ENCODE assay signal across 8 cellular contexts in the genomic region with DNA sequence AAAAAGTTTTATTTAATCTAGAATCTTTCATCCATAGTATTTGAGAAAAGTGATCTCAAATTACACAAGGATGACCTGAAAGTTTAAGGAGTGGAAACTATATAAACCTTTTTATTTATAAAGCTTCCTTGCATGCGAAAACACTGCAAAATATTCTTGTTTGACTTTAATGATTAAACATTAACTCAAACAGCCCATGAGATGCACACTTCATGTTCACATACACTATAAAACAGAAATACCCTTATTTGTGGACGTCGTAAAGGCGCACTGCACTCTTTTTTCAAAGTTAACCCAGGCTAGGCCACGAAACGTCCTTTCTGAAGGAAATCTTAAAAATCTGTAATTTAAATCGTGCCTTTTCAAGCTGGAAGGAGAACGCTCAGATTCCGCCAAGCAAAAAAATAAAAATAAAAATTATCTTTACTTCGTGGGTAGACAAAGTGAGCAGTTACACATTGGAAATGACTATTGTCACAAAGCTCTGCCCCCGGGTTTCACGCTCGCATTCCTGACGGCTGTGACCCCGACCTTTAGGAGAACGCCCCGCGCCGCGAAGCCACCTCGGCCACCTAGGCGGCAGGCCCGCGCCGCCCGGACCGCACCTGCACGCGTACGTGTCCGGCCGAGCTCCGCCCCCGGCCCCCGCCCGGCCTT. TPM values are rescaled to one million over a fixed set of nuclear protein-coding genes. Genes with fewer than 3 reads are reported as not detected.
A peak's percentile ranks its signal among the peaks of the same experiment; 100 is the strongest.
DNase-seq lines count a peak whose midpoint lies in the region; ATAC-seq and TF ChIP-seq lines count a peak whose summit lies in the region.

No MANE protein-coding gene starts in this region.

- peak overlapping the region; percentile 94 for H3K4me3 ChIP-seq in GM08714 (ENCODE audit: low read length)

- no peak for TF ChIP-seq CTCF in nephron (IDR thresholded peaks at IDR 0.05; ENCODE audit: unreplicated experiment in 3 of 3)

- H3K9me3 Mint-ChIP-seq in nephron: no peaks in the 10 kb centered on the region

- peak overlapping the region; percentile 88 to 95 (median 92) for H3K4me3 Mint-ChIP-seq in nephron

- ATAC-seq in HG03432 (IDR thresholded peaks at IDR 0.05; ENCODE audit: unreplicated experiment) (no peak), GM18909 (IDR thresholded peaks at IDR 0.05; ENCODE audit: poor library complexity, unreplicated experiment) (no peak)

- DNase-seq in dermis blood vessel endothelial cell (peak; percentile 20), NK-92 (lab: John Stamatoyannopoulos, UW; ENCODE audit: unreplicated experiment) (no peak), occipital lobe (lab: John Stamatoyannopoulos, UW) (no peak)

- H3K36me3 Mint-ChIP-seq in nephron (ENCODE audit: low read depth): peaks cover 23% of the 10 kb centered on the region

- peak overlapping the region; percentile 93 to 98 (median 98) for H3K27ac Mint-ChIP-seq in nephron

- no peaks in the 10 kb centered on the region for H3K27me3 Mint-ChIP-seq in nephron (ENCODE audit: low read depth)

- peaks cover 18% of the 10 kb centered on the region for H3K4me1 Mint-ChIP-seq in nephron

TF ChIP-seq in PFSK-1, 5 proteins besides CTCF, POLR2A, EP300 and RAD21:
- TF ChIP-seq SIN3A (IDR thresholded peaks at IDR 0.05; ENCODE audit: borderline replicate concordance, insufficient read depth, low read length) (0 out of 2 replicates have a peak, but pooled peaks have one; percentile 26), TAF1 (IDR thresholded peaks at IDR 0.05; ENCODE audit: borderline replicate concordance, insufficient read depth, low read length) (no peak)

RNA-seq across cellular contexts. Expression of a gene that starts 0.7 kb away (rescaled TPM):
- 180 TPM for polyA plus RNA-seq in PFSK-1 (2012; ENCODE audit: insufficient read length, low read depth)
- total RNA-seq in dermis blood vessel endothelial cell (98.2 and 100 TPM in 2 replicates), occipital lobe (152 TPM)

RNA-seq across cellular contexts. Expression of a gene that starts 12.6 kb away (rescaled TPM):
- 83.0 TPM for polyA plus RNA-seq in PFSK-1 (2012; ENCODE audit: insufficient read length, low read depth)
- total RNA-seq in dermis blood vessel endothelial cell (146 and 158 TPM in 2 replicates), occipital lobe (100 TPM)
